Comparison of ENCODE assay signal across 13 cellular contexts in the genomic region with DNA sequence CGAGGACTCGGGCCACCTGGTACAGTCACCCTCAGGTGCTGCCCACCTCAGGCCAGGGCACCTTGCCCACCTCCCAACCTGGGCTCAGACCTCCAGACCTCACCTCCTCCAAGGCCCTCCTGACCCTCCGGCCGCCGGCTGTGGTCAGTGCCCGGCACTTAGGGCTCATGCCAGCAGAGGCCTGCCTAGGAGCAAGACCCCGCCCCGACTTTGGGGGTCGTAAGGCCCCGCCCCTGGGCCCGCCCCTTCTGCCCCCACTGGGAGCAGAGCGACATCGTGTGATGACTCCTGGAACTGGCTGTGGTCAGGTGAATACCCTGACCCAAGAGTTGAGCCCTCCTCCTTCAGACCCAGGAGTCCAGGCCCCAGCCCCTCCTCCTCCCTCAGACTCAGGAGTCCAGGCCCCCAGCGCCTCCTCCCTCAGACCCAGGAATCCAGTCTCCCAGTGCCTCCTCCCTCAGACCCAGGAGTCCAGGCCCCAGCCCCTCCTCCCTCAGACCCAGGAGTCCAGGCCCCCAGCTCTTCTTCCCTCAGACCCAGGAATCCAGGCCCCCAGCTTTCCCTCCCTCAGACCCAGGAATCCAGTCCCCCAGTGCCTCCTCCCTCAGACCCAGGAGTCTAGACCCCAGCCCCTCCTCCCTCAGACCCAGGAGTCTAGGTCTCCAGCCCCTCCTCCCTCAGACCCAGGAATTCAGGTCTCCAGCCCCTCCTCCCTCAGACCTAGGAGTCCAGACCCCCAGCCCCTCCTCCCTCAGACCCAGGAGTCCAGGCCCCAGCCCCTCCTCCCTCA. TPM values are rescaled to one million over a fixed set of nuclear protein-coding genes. Genes with fewer than 3 reads are reported as not detected.
A peak's percentile ranks its signal among the peaks of the same experiment; 100 is the strongest.
DNase-seq lines count a peak whose midpoint lies in the region; ATAC-seq and TF ChIP-seq lines count a peak whose summit lies in the region.
"Had no signal": no experiment of that assay in that cellular context is flagged by ENCODE, and none has a peak within 500 bp of the region (broad histone marks: within the 10 kb centered on the region; RNA-seq: fewer than 3 reads in every experiment).

A gene with protein sequence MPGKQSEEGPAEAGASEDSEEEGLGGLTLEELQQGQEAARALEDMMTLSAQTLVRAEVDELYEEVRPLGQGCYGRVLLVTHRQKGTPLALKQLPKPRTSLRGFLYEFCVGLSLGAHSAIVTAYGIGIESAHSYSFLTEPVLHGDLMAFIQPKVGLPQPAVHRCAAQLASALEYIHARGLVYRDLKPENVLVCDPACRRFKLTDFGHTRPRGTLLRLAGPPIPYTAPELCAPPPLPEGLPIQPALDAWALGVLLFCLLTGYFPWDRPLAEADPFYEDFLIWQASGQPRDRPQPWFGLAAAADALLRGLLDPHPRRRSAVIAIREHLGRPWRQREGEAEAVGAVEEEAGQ (minus strand): TSS at position 183 of the 790 bp plus-strand sequence. CDS start 839 bp downstream, outside the sequence.

- DNase-seq in AG10803 (ENCODE audit: low read depth) (no peak), brain microvascular endothelial cell (no peak), kidney epithelial cell (ENCODE audit: low read depth) (no peak), adrenal gland (no peak), NCI-H2227 treated with DMSO at 0.1 percent for 48 hours (lab: John Stamatoyannopoulos, UW) (no peak)
- no peak for DNase-seq in activated effector memory CD4-positive, alpha-beta T cell treated with Interleukin-2 at 50 U/mL for 16 hours
- DNase-seq: heart right ventricle; stimulated activated CD4-positive, alpha-beta T cell treated with anti-CD3 and anti-CD28 coated beads, Interleukin-1b, Interleukin-23, amount 100 ng/mL, for 48 hours had no signal

- H3K27ac ChIP-seq in HUES48 (ENCODE audit: low read depth, low read length) (peak within 1 kb of the TSS; percentile 76), brain microvascular endothelial cell (no peak within 1 kb of the TSS), adrenal gland (no peak within 1 kb of the TSS)
- H3K27ac ChIP-seq: heart right ventricle had no signal

- intact Hi-C loops in adrenal gland (cut with DNase I): loop anchor here in 1 of 2 donors (5.0 kb wide), 1 partner anchor 35 kb away; no protein-coding TSS in a partner anchor

- H3K9me3 ChIP-seq in HUES48 (ENCODE audit: control insufficient read depth, insufficient read depth, low read length) (no peaks in the 10 kb centered on the region), adrenal gland (replicated peaks in 1 of 3) (no peaks in the 10 kb centered on the region)
- H3K9me3 ChIP-seq: heart right ventricle had no signal

- TF ChIP-seq CTCF in AG10803 (conservative IDR thresholded peaks at IDR 0.05; ENCODE audit: low read length) (0 out of 2 replicates have a peak, but pooled peaks have one; percentile 12), brain microvascular endothelial cell (IDR thresholded peaks at IDR 0.05; ENCODE audit: low read depth, low read length, missing control alignments) (peak; percentile 45), kidney epithelial cell (IDR thresholded peaks at IDR 0.05; ENCODE audit: insufficient read depth, low read length, poor library complexity, severe bottlenecking) (peak; percentile 38), adrenal gland (IDR thresholded peaks at IDR 0.05) (no peak)

- H3K9me3 Mint-ChIP-seq in stimulated activated memory B cell treated with anti-CD40 and anti-IgM and Interleukin-4, amounts not matched to agents 10 μg/mL and 1 μg/mL and 100 μg/mL, for 72 hours: peaks cover 2% of the 10 kb centered on the region
- H3K9me3 Mint-ChIP-seq: activated T-helper 1 cell treated with anti-CD3 and anti-CD28 coated beads, Interleukin-12 subunit alpha, Interleukin-12 subunit beta, Interleukin-2, Interleukin-4 antibody, amounts not matched to agents 30 ng/mL and 10 ng/mL and 1 ng/mL, durations not matched to agents 14 hours and 24 hours and 36 hours had no signal

- in situ Hi-C loops in brain microvascular endothelial cell (cut with HindIII; ENCODE audit: low pct_ligation_motif_present, low sequenced_read_pairs): no loop called here

- H3K4me1 ChIP-seq in HUES48 (ENCODE audit: control insufficient read depth, insufficient read depth, low read length) (peaks cover 4% of the 10 kb centered on the region), adrenal gland (replicated peaks in 1 of 2) (no peaks in the 10 kb centered on the region)
- H3K4me1 ChIP-seq: heart right ventricle had no signal

- no peak within 1 kb of the TSS for H3K4me3 ChIP-seq in AG10803 (ENCODE audit: low read length)
- H3K4me3 ChIP-seq in HUES48 (ENCODE audit: low read depth, low read length): peak within 1 kb of the TSS; percentile 39; the same call in 1 of the 2 replicates
- H3K4me3 ChIP-seq in brain microvascular endothelial cell (ENCODE audit: low read depth, low read length): no peak within 1 kb of the TSS
- H3K4me3 ChIP-seq in kidney epithelial cell (ENCODE audit: low read depth, low read length): no peak within 1 kb of the TSS
- no peak within 1 kb of the TSS for H3K4me3 ChIP-seq in adrenal gland
- H3K4me3 ChIP-seq: heart right ventricle had no signal

- no peak for ATAC-seq in stimulated activated memory B cell treated with anti-CD40 and anti-IgM and Interleukin-4, amounts not matched to agents 10 μg/mL and 1 μg/mL and 100 μg/mL, for 72 hours

- peaks cover 16% of the 10 kb centered on the region for H3K27me3 Mint-ChIP-seq in stimulated activated memory B cell treated with anti-CD40 and anti-IgM and Interleukin-4, amounts not matched to agents 10 μg/mL and 1 μg/mL and 100 μg/mL, for 72 hours

- H3K36me3 Mint-ChIP-seq in stimulated activated memory B cell treated with anti-CD40 and anti-IgM and Interleukin-4, amounts not matched to agents 10 μg/mL and 1 μg/mL and 100 μg/mL, for 72 hours: no peaks in the 10 kb centered on the region

- H3K27me3 ChIP-seq in HUES48 (ENCODE audit: control insufficient read depth, insufficient read depth, low read length) (no peaks in the 10 kb centered on the region), brain microvascular endothelial cell (replicated peaks) (no peaks in the 10 kb centered on the region), kidney epithelial cell (ENCODE audit: control insufficient read depth, insufficient read depth, low read length) (peaks cover 3% of the 10 kb centered on the region), adrenal gland (peaks cover 7% of the 10 kb centered on the region)
- H3K27me3 ChIP-seq: heart right ventricle had no signal

- no peak for TF ChIP-seq POLR2A in adrenal gland (IDR thresholded peaks at IDR 0.05)

- H3K27ac Mint-ChIP-seq in stimulated activated memory B cell treated with anti-CD40 and anti-IgM and Interleukin-4, amounts not matched to agents 10 μg/mL and 1 μg/mL and 100 μg/mL, for 72 hours: no peak within 1 kb of the TSS
- H3K27ac Mint-ChIP-seq: activated T-helper 1 cell treated with anti-CD3 and anti-CD28 coated beads, Interleukin-12 subunit alpha, Interleukin-12 subunit beta, Interleukin-2, Interleukin-4 antibody, amounts not matched to agents 30 ng/mL and 10 ng/mL and 1 ng/mL, durations not matched to agents 14 hours and 24 hours and 36 hours had no signal

- H3K9ac ChIP-seq in HUES48 (ENCODE audit: low read depth, low read length): no peak within 1 kb of the TSS

- no peaks in the 10 kb centered on the region for H3K36me3 ChIP-seq in HUES48 (ENCODE audit: control insufficient read depth, insufficient read depth, low read length)
- no peaks in the 10 kb centered on the region for H3K36me3 ChIP-seq in brain microvascular endothelial cell (replicated peaks)
- H3K36me3 ChIP-seq in kidney epithelial cell (ENCODE audit: control insufficient read depth, insufficient read depth, low read length): no peaks in the 10 kb centered on the region
- H3K36me3 ChIP-seq in adrenal gland (replicated peaks in 1 of 2): no peaks in the 10 kb centered on the region
- H3K36me3 ChIP-seq: heart right ventricle had no signal

- H3K4me1 Mint-ChIP-seq in stimulated activated memory B cell treated with anti-CD40 and anti-IgM and Interleukin-4, amounts not matched to agents 10 μg/mL and 1 μg/mL and 100 μg/mL, for 72 hours: no peaks in the 10 kb centered on the region

- H3K4me3 Mint-ChIP-seq in stimulated activated memory B cell treated with anti-CD40 and anti-IgM and Interleukin-4, amounts not matched to agents 10 μg/mL and 1 μg/mL and 100 μg/mL, for 72 hours: no peak within 1 kb of the TSS
- H3K4me3 Mint-ChIP-seq: activated T-helper 1 cell treated with anti-CD3 and anti-CD28 coated beads, Interleukin-12 subunit alpha, Interleukin-12 subunit beta, Interleukin-2, Interleukin-4 antibody, amounts not matched to agents 30 ng/mL and 10 ng/mL and 1 ng/mL, durations not matched to agents 14 hours and 24 hours and 36 hours had no signal

- 11 to 32% (median 26%) methylated on average over 3 to 14 of the region's 14 CpGs for WGBS in adrenal gland, 4 donors

RNA-seq across cellular contexts. Expression of the gene that starts here (rescaled TPM):
- total RNA-seq in kidney epithelial cell (0.14 and 0.17 TPM in 2 replicates), adrenal gland (not detected)
- polyA plus RNA-seq in adrenal gland: not detected
- total RNA-seq: activated T-helper 1 cell treated with anti-CD3 and anti-CD28 coated beads, Interleukin-12 subunit alpha, Interleukin-12 subunit beta, Interleukin-2, Interleukin-4 antibody, amounts not matched to agents 30 ng/mL and 10 ng/mL and 1 ng/mL, durations not matched to agents 14 hours and 24 hours and 36 hours; dermis microvascular lymphatic vessel endothelial cell had no signal
- polyA plus RNA-seq: neural cell had no signal

Comparison
In these comparisons a context has a peak if more than half of its experiments do, and no peak if none do; other contexts are left out.
1. CTCF ChIP-seq: peak in AG10803 (single experiment), brain microvascular endothelial cell (single experiment) and kidney epithelial cell (single experiment); none in adrenal gland (0 of 6).